Comparison of ENCODE assay signal across 1 cellular context in the genomic region with DNA sequence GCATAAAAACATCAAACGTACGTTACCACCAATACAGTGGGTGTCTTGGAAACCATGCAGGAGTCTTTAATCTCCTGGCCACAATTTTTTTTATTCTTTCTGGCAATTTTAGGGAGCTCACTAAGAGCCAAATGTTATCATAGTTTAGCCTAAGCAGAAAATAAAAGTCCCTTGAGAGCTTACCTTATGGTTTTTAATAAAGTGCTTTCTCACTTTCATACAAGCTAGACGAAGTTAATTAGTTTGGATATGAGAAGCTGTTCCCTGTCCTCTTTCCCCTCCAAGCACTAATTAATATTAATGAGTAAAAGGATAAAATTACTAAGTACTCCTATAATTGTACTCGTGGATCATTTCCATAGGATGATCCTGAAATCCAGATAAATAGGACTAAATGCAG.
TF ChIP-seq lines count a peak whose summit lies in the region.

No MANE protein-coding gene starts in this region.

TF ChIP-seq in GM23338, 12 proteins besides CTCF, POLR2A, EP300 and RAD21 (continued from another document):
- TF ChIP-seq, protein P1, sequence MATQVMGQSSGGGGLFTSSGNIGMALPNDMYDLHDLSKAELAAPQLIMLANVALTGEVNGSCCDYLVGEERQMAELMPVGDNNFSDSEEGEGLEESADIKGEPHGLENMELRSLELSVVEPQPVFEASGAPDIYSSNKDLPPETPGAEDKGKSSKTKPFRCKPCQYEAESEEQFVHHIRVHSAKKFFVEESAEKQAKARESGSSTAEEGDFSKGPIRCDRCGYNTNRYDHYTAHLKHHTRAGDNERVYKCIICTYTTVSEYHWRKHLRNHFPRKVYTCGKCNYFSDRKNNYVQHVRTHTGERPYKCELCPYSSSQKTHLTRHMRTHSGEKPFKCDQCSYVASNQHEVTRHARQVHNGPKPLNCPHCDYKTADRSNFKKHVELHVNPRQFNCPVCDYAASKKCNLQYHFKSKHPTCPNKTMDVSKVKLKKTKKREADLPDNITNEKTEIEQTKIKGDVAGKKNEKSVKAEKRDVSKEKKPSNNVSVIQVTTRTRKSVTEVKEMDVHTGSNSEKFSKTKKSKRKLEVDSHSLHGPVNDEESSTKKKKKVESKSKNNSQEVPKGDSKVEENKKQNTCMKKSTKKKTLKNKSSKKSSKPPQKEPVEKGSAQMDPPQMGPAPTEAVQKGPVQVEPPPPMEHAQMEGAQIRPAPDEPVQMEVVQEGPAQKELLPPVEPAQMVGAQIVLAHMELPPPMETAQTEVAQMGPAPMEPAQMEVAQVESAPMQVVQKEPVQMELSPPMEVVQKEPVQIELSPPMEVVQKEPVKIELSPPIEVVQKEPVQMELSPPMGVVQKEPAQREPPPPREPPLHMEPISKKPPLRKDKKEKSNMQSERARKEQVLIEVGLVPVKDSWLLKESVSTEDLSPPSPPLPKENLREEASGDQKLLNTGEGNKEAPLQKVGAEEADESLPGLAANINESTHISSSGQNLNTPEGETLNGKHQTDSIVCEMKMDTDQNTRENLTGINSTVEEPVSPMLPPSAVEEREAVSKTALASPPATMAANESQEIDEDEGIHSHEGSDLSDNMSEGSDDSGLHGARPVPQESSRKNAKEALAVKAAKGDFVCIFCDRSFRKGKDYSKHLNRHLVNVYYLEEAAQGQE (IDR thresholded peaks at IDR 0.05; ENCODE audit: unreplicated experiment): no peak
- no peak for TF ChIP-seq CREB1 (CRISPR knock-in tag; IDR thresholded peaks at IDR 0.05; ENCODE audit: low read depth)
